In genomic region chr3:188449421-188449820, GRCh38 we compare ENCODE assay signal across 18 cellular contexts.
A peak's percentile ranks its signal among the peaks of the same experiment; 100 is the strongest.
DNase-seq lines count a peak whose midpoint lies in the region; ATAC-seq and TF ChIP-seq lines count a peak whose summit lies in the region.
"Had no signal": no experiment of that assay in that cellular context is flagged by ENCODE, and none has a peak within 500 bp of the region (broad histone marks: within the 10 kb centered on the region; RNA-seq: fewer than 3 reads in every experiment).

No MANE protein-coding gene starts in this region.

- H3K9ac ChIP-seq in BLaER1: no peak overlapping the region
- H3K9ac ChIP-seq in GM23248: no peak overlapping the region

- H3K9me3 Mint-ChIP-seq in stimulated activated memory B cell treated with anti-CD40 and anti-IgM and Interleukin-4, amounts not matched to agents 10 μg/mL and 1 μg/mL and 100 μg/mL, for 72 hours: peaks cover 9% of the 10 kb centered on the region
- no peaks in the 10 kb centered on the region for H3K9me3 Mint-ChIP-seq in activated naive CD4-positive, alpha-beta T cell treated with anti-CD3 and anti-CD28 coated beads for 36 hours

- no peaks in the 10 kb centered on the region for H3F3A ChIP-seq in GM23248 (ENCODE audit: insufficient read depth)

- no peak for ATAC-seq in stimulated activated memory B cell treated with anti-CD40 and anti-IgM and Interleukin-4, amounts not matched to agents 10 μg/mL and 1 μg/mL and 100 μg/mL, for 72 hours
- ATAC-seq in HG02870 (IDR thresholded peaks at IDR 0.05; ENCODE audit: unreplicated experiment): no peak
- ATAC-seq: K562 had no signal

- CTCF ChIA-PET in activated naive CD4-positive, alpha-beta T cell treated with anti-CD3 and anti-CD28 coated beads for 36 hours (lab: Charles Lee): no interaction called here

- WGBS in GM23248 (ENCODE audit: low coverage in 1 of 2, low lambda C conversion rate in 2 of 2, missing lambda C conversion rate in 2 of 2), 2 experiments: 97 to 100% methylated on average over 2 of the region's 2 CpGs
- WGBS in spleen, 5 donors: 94 to 100% (median 96%) methylated on average over 2 of the region's 2 CpGs

- peak; percentile 20 for DNase-seq in GM23248
- DNase-seq in amniotic epithelial cell (ENCODE audit: low read depth): peak; percentile 58
- no peak for DNase-seq in activated naive CD4-positive, alpha-beta T cell treated with anti-CD3 and anti-CD28 coated beads for 36 hours
- no peak for DNase-seq in spleen
- DNase-seq: ACHN; CD4-positive, alpha-beta memory T cell; DMS153; DMS79 treated with DMSO at 0.1 percent for 48 hours; EL; GDM1; HFFc6 had no signal

- no peak for TF ChIP-seq POLR2A in spleen (IDR thresholded peaks at IDR 0.05)

- H3K27ac ChIP-seq in BLaER1: peak overlapping the region; percentile 53
- no peak overlapping the region for H3K27ac ChIP-seq in GM23248
- no peak overlapping the region for H3K27ac ChIP-seq in spleen
- H3K27ac ChIP-seq: C4-2B, HL-60 had no signal

- no peaks in the 10 kb centered on the region for H3K9me2 ChIP-seq in GM23248 (ENCODE audit: insufficient read depth)

- H3K79me2 ChIP-seq in GM23248 (ENCODE audit: insufficient read depth): peaks cover 53% of the 10 kb centered on the region

- peaks cover 9% of the 10 kb centered on the region; the same call in 1 of the 2 replicates for H3K9me3 ChIP-seq in BLaER1
- no peaks in the 10 kb centered on the region for H3K9me3 ChIP-seq in GM23248 (ENCODE audit: low read depth)
- H3K9me3 ChIP-seq in spleen: peaks cover 0 to 4% (median 0%) of the 10 kb centered on the region in 8 donors
- H3K9me3 ChIP-seq: HAP-1 had no signal

- H3K4me3 ChIP-seq in BLaER1: no peak overlapping the region
- no peak overlapping the region for H3K4me3 ChIP-seq in GM23248
- H3K4me3 ChIP-seq in spleen: no peak overlapping the region
- H3K4me3 ChIP-seq: HAP-1, K562 had no signal

- H3K27ac Mint-ChIP-seq in stimulated activated memory B cell treated with anti-CD40 and anti-IgM and Interleukin-4, amounts not matched to agents 10 μg/mL and 1 μg/mL and 100 μg/mL, for 72 hours: peak overlapping the region; percentile 55
- no peak overlapping the region for H3K27ac Mint-ChIP-seq in activated naive CD4-positive, alpha-beta T cell treated with anti-CD3 and anti-CD28 coated beads for 36 hours
- H3K27ac Mint-ChIP-seq: CD4-positive, alpha-beta memory T cell; HFFc6 had no signal

- H3K27me3 ChIP-seq in BLaER1 (no peaks in the 10 kb centered on the region), GM23248 (replicated peaks; ENCODE audit: insufficient read depth) (no peaks in the 10 kb centered on the region), spleen (replicated peaks in 1 of 7) (no peaks in the 10 kb centered on the region)

- no peak overlapping the region for H3K4me3 Mint-ChIP-seq in stimulated activated memory B cell treated with anti-CD40 and anti-IgM and Interleukin-4, amounts not matched to agents 10 μg/mL and 1 μg/mL and 100 μg/mL, for 72 hours
- no peak overlapping the region for H3K4me3 Mint-ChIP-seq in activated naive CD4-positive, alpha-beta T cell treated with anti-CD3 and anti-CD28 coated beads for 36 hours
- H3K4me3 Mint-ChIP-seq: CD4-positive, alpha-beta memory T cell; HFFc6 had no signal

- H3K36me3 ChIP-seq in BLaER1 (peaks cover 7% of the 10 kb centered on the region; the same call in 1 of the 2 replicates), GM23248 (ENCODE audit: low read depth) (no peaks in the 10 kb centered on the region), spleen (no peaks in the 10 kb centered on the region)
- H3K36me3 ChIP-seq: HAP-1 had no signal

- peaks cover 72% of the 10 kb centered on the region for H3K4me1 Mint-ChIP-seq in stimulated activated memory B cell treated with anti-CD40 and anti-IgM and Interleukin-4, amounts not matched to agents 10 μg/mL and 1 μg/mL and 100 μg/mL, for 72 hours
- no peaks in the 10 kb centered on the region for H3K4me1 Mint-ChIP-seq in activated naive CD4-positive, alpha-beta T cell treated with anti-CD3 and anti-CD28 coated beads for 36 hours (ENCODE audit: low read depth)

- intact Hi-C loops in activated naive CD4-positive, alpha-beta T cell treated with anti-CD3 and anti-CD28 coated beads for 36 hours (cut with micrococcal nuclease): no loop called here
- intact Hi-C loops in spleen (cut with DNase I; ENCODE audit: low total_unique reads): no loop called here

- no peak overlapping the region for H2AFZ ChIP-seq in GM23248

- peak overlapping the region; percentile 46 for H3K4me2 ChIP-seq in BLaER1
- no peak overlapping the region for H3K4me2 ChIP-seq in GM23248 (ENCODE audit: unreplicated experiment)

- no peak for TF ChIP-seq CTCF in spleen (IDR thresholded peaks at IDR 0.05 in 8 of 11, conservative IDR thresholded peaks at IDR 0.05 in 3 of 11)

- H3K27me3 Mint-ChIP-seq in stimulated activated memory B cell treated with anti-CD40 and anti-IgM and Interleukin-4, amounts not matched to agents 10 μg/mL and 1 μg/mL and 100 μg/mL, for 72 hours: no peaks in the 10 kb centered on the region
- no peaks in the 10 kb centered on the region for H3K27me3 Mint-ChIP-seq in activated naive CD4-positive, alpha-beta T cell treated with anti-CD3 and anti-CD28 coated beads for 36 hours (ENCODE audit: low read depth)
- H3K27me3 Mint-ChIP-seq: CD4-positive, alpha-beta memory T cell had no signal

- in situ Hi-C loops in GM23248 (cut with MboI): no loop called here

- peaks cover 35% of the 10 kb centered on the region for H3K36me3 Mint-ChIP-seq in stimulated activated memory B cell treated with anti-CD40 and anti-IgM and Interleukin-4, amounts not matched to agents 10 μg/mL and 1 μg/mL and 100 μg/mL, for 72 hours
- H3K36me3 Mint-ChIP-seq in activated naive CD4-positive, alpha-beta T cell treated with anti-CD3 and anti-CD28 coated beads for 36 hours (ENCODE audit: low read depth): peaks cover 10% of the 10 kb centered on the region

- H4K20me1 ChIP-seq in BLaER1: no peaks in the 10 kb centered on the region
- no peaks in the 10 kb centered on the region for H4K20me1 ChIP-seq in GM23248 (ENCODE audit: insufficient read depth)

- H3K4me1 ChIP-seq in BLaER1 (peaks cover 41% of the 10 kb centered on the region), GM23248 (ENCODE audit: insufficient read depth) (no peaks in the 10 kb centered on the region), spleen (peaks cover 3 to 51% (median 33%) of the 10 kb centered on the region in 6 donors)
- H3K4me1 ChIP-seq: HAP-1 had no signal

Comparison
In these comparisons a context has a peak if more than half of its experiments do, and no peak if none do; other contexts are left out.
1. DNase-seq: peak in GM23248 (single experiment) and amniotic epithelial cell (single experiment); none in activated naive CD4-positive, alpha-beta T cell treated with anti-CD3 and anti-CD28 coated beads for 36 hours (single experiment) and spleen (single experiment).